Comparison of ENCODE assay signal across 11 cellular contexts in genomic region chr16:24568392-24568791, GRCh38. TPM values are rescaled to one million over a fixed set of nuclear protein-coding genes. Genes with fewer than 3 reads are reported as not detected.
DNase-seq lines count a peak whose midpoint lies in the region; FAIRE-seq and TF ChIP-seq lines count a peak whose summit lies in the region.
"Had no signal": no experiment of that assay in that cellular context is flagged by ENCODE, and none has a peak within 500 bp of the region (broad histone marks: within the 10 kb centered on the region; RNA-seq: fewer than 3 reads in every experiment).

No MANE protein-coding gene starts in this region.

- TF ChIP-seq CTCF in 22Rv1 (IDR thresholded peaks at IDR 0.05) = peak; percentile 38

- no peak overlapping the region for H3K27ac ChIP-seq in 22Rv1
- no peak overlapping the region for H3K27ac ChIP-seq in SK-N-MC
- H3K27ac ChIP-seq: neutrophil had no signal

- H3K4me3 ChIP-seq in SK-N-MC = no peak overlapping the region

- TF ChIP-seq POLR2A in GM12892 (IDR thresholded peaks at IDR 0.05; ENCODE audit: low read depth, low read length) = no peak

- peak; percentile 63 for FAIRE-seq in G401.6 (lab: Jason Lieb, UNC)
- FAIRE-seq in GM12892 (lab: Jason Lieb, UNC) = no peak

- peaks cover 98% of the 10 kb centered on the region for H3K36me3 ChIP-seq in SK-N-MC (ENCODE audit: insufficient read depth, low read length)

- no peak overlapping the region for H3K9ac ChIP-seq in SK-N-MC (ENCODE audit: insufficient read length)

- DNase-seq in SK-N-MC (ENCODE audit: low read depth, low spot score) (peak; percentile 16), fibroblast of the conjunctiva (ENCODE audit: low read depth) (peak; percentile 26), DMS79 (lab: John Stamatoyannopoulos, UW) (no peak), GM12892 (ENCODE audit: insufficient read length) (no peak), SHP77 treated with DMSO at 0.1 percent for 48 hours (lab: John Stamatoyannopoulos, UW) (no peak), NCI-H1436 treated with DMSO at 0.1 percent for 48 hours (lab: John Stamatoyannopoulos, UW) (no peak)
- DNase-seq: erythroblast, T-helper 1 cell had no signal

- H3K9me3 ChIP-seq in SK-N-MC (ENCODE audit: low read depth, low read length) = no peaks in the 10 kb centered on the region
- H3K9me3 ChIP-seq: neutrophil had no signal

RNA-seq across cellular contexts. Expression of gene RBBP6, which starts 29.0 kb away (rescaled TPM):
- 43.9 TPM for polyA plus RNA-seq in GM12892 (2012; ENCODE audit: missing spikeins)

Comparison
In these comparisons a context has a peak if more than half of its experiments do, and no peak if none do; other contexts are left out.
1. DNase-seq: peak in SK-N-MC (single experiment) and fibroblast of the conjunctiva (single experiment); none in DMS79 (single experiment), GM12892 (single experiment), SHP77 treated with DMSO at 0.1 percent for 48 hours (single experiment) and NCI-H1436 treated with DMSO at 0.1 percent for 48 hours (single experiment).